8 cellular contexts compared by ENCODE assay signal in genomic region chr1:16055613-16056520, GRCh38. TPM values are rescaled to one million over a fixed set of nuclear protein-coding genes. Genes with fewer than 3 reads are reported as not detected.
DNase-seq lines count a peak whose midpoint lies in the region; ATAC-seq and TF ChIP-seq lines count a peak whose summit lies in the region.

No MANE protein-coding gene starts in this region.

- H3K4me1 ChIP-seq in mammary epithelial cell (ENCODE audit: insufficient read depth, low read length), result no peaks in the 10 kb centered on the region

- DNase-seq in DMS79 treated with DMSO at 0.1 percent for 48 hours (lab: John Stamatoyannopoulos, UW), result peak; percentile 78
- peak; percentile 93 for DNase-seq in NCI-H2196 (lab: John Stamatoyannopoulos, UW; ENCODE audit: unreplicated experiment)
- DNase-seq in mammary epithelial cell, result peak; percentile 73
- DNase-seq in islet precursor cell, result peak; percentile 98
- DNase-seq in stimulated activated CD4-positive, alpha-beta T cell treated with anti-CD3 and anti-CD28 coated beads, Interleukin-1b, Interleukin-23, amount 100 ng/mL, for 24 hours (ENCODE audit: low read depth in 4 of 4, low spot score in 1 of 4), result peak; percentile 35 to 87 (median 76)

- no peaks in the 10 kb centered on the region for H4K20me1 ChIP-seq in mammary epithelial cell (ENCODE audit: insufficient read depth, low read length)

- peak; percentile 73 for ATAC-seq in HG02885 (IDR thresholded peaks at IDR 0.05; ENCODE audit: poor library complexity, unreplicated experiment)
- ATAC-seq in HG03025 (IDR thresholded peaks at IDR 0.05; ENCODE audit: low FRiP score, unreplicated experiment), result no peak

- no peak overlapping the region for H3K9ac ChIP-seq in mammary epithelial cell (ENCODE audit: insufficient read depth, low read length)

- TF ChIP-seq CTCF in WI38 (IDR thresholded peaks at IDR 0.05; ENCODE audit: low read depth, low read length), result peak; percentile 97
- peak; percentile 88 to 98 for TF ChIP-seq CTCF in mammary epithelial cell (conservative IDR thresholded peaks at IDR 0.05 in 1 of 2, IDR thresholded peaks at IDR 0.05 in 1 of 2; ENCODE audit: extremely low read depth in 1 of 2, insufficient read depth in 1 of 2, low read depth in 1 of 2, low read length in 2 of 2)

- in situ Hi-C loops in mammary epithelial cell (cut with MboI; ENCODE audit: low sequenced_read_pairs in 2 of 2), result no loop called here

- no peaks in the 10 kb centered on the region for H3K36me3 ChIP-seq in mammary epithelial cell (ENCODE audit: insufficient read depth, low read length)

- BruUV-seq in mammary epithelial cell (replicated peaks; lab: Mats Ljungman, UMichigan), result no TSS peak

- intact Hi-C loops in mammary epithelial cell (cut with micrococcal nuclease), result loop anchor here (1.0 to 2.0 kb wide), 4 partner anchors 23 to 264 kb away; no protein-coding TSS in a partner anchor

- 24% methylated on average over 16 of the region's 18 CpGs for WGBS in mammary epithelial cell (ENCODE audit: low coverage, missing lambda C conversion rate)

- H3K79me2 ChIP-seq in mammary epithelial cell (ENCODE audit: insufficient read depth, low read length), result no peaks in the 10 kb centered on the region

- no peaks in the 10 kb centered on the region for H3K9me3 ChIP-seq in mammary epithelial cell (replicated peaks; ENCODE audit: insufficient read depth, low read length)

- H3K27ac ChIP-seq in mammary epithelial cell (ENCODE audit: insufficient read depth, low read depth, low read length), result no peak overlapping the region

- dilution Hi-C loops in mammary epithelial cell (cut with HindIII; ENCODE audit: low sequenced_read_pairs), result no loop called here

- H3K27me3 ChIP-seq in mammary epithelial cell (ENCODE audit: insufficient read depth, low read length), result no peaks in the 10 kb centered on the region

- no peak overlapping the region for H3K4me2 ChIP-seq in mammary epithelial cell (ENCODE audit: insufficient read depth, low read depth, low read length)

- CTCF ChIA-PET in mammary epithelial cell (lab: Charles Lee; ENCODE audit: low non-redundant PET), result interaction anchor here (0.5 kb wide), 1 partner anchor 509 kb away, joined by 3 read pairs; no protein-coding TSS in a partner anchor

- no peak overlapping the region for H2AFZ ChIP-seq in mammary epithelial cell (ENCODE audit: low read depth, low read length)

- no peak overlapping the region for H3K4me3 ChIP-seq in WI38 (ENCODE audit: low read depth, low read length)
- no peak overlapping the region for H3K4me3 ChIP-seq in mammary epithelial cell (replicated peaks in 1 of 3; ENCODE audit: insufficient read depth in 1 of 3, low read depth in 2 of 3, low read length in 3 of 3)

RNA-seq across cellular contexts. Expression of gene CLCNKB, which starts 12.3 kb away (rescaled TPM):
- total RNA-seq in mammary epithelial cell, result not detected
- polyA plus RNA-seq in mammary epithelial cell, result 0.02 TPM
- not detected for polyA minus RNA-seq in mammary epithelial cell

RNA-seq across cellular contexts. Expression of gene FAM131C, which starts 17.6 kb away (rescaled TPM):
- total RNA-seq in mammary epithelial cell, result under 1 TPM; 0.67 to 0.71 TPM
- 0.60 TPM for polyA plus RNA-seq in mammary epithelial cell
- polyA minus RNA-seq in mammary epithelial cell, result not detected

RNA-seq across cellular contexts. Expression of gene CLCNKA, which starts 34.0 kb away (rescaled TPM):
- not detected for total RNA-seq in mammary epithelial cell
- not detected for polyA plus RNA-seq in mammary epithelial cell
- polyA minus RNA-seq in mammary epithelial cell, result not detected

RNA-seq across cellular contexts. Expression of gene HSPB7, which starts 38.0 kb away (rescaled TPM):
- total RNA-seq in mammary epithelial cell, result under 1 TPM in 1 of 2 donors, not detected in 1; 0.17 TPM
- polyA plus RNA-seq in mammary epithelial cell, result not detected
- polyA minus RNA-seq in mammary epithelial cell, result not detected

RNA-seq across cellular contexts. Expression of gene SRARP, which starts 51.8 kb away (rescaled TPM):
- total RNA-seq in mammary epithelial cell, result not detected
- polyA plus RNA-seq in mammary epithelial cell, result not detected
- polyA minus RNA-seq in mammary epithelial cell, result not detected
